8 cellular contexts compared by ENCODE assay signal in genomic region chr17:17205368-17206148, GRCh38. TPM values are rescaled to one million over a fixed set of nuclear protein-coding genes. Genes with fewer than 3 reads are reported as not detected.
DNase-seq lines count a peak whose midpoint lies in the region; ATAC-seq and TF ChIP-seq lines count a peak whose summit lies in the region.

No MANE protein-coding gene starts in this region.

- DNase-seq in GM12864 (ENCODE audit: low read depth) = peak; percentile 52
- peak; percentile 27 for DNase-seq in NCI-H526 treated with DMSO at 0.1 percent for 48 hours (lab: John Stamatoyannopoulos, UW)
- peak; percentile 83 for DNase-seq in activated CD8-positive, alpha-beta memory T cell treated with anti-CD3 and anti-CD28 coated beads, Interleukin-2, amount 50 U/mL, for 48 hours
- peak; percentile 84 to 90 for DNase-seq in trophoblast cell
- DNase-seq in uterus = peak; percentile 53 to 61

- H3K27me3 ChIP-seq in esophagus (ENCODE audit: control insufficient read depth in 1 of 2, insufficient read depth in 2 of 2, low read length in 2 of 2) (no peaks in the 10 kb centered on the region), trophoblast cell (ENCODE audit: insufficient read depth, low read length) (no peaks in the 10 kb centered on the region), uterus (no peaks in the 10 kb centered on the region)

- H3K36me3 ChIP-seq in esophagus (ENCODE audit: control insufficient read depth in 2 of 2, insufficient read depth in 2 of 2, low read length in 1 of 2) = peaks cover 0 to 4% of the 10 kb centered on the region in 2 donors
- no peaks in the 10 kb centered on the region for H3K36me3 ChIP-seq in trophoblast cell (ENCODE audit: control insufficient read depth in 1 of 2, insufficient read depth in 2 of 2, low read length in 2 of 2)
- no peaks in the 10 kb centered on the region for H3K36me3 ChIP-seq in uterus

- no peak overlapping the region for H4K91ac ChIP-seq in trophoblast cell (ENCODE audit: low read depth, low read length)

- no peak overlapping the region for H4K12ac ChIP-seq in trophoblast cell (ENCODE audit: low read depth, low read length)

- peaks cover 11 to 20% of the 10 kb centered on the region in 2 donors for H3K4me1 ChIP-seq in esophagus (ENCODE audit: control insufficient read depth in 2 of 2, insufficient read depth in 2 of 2, low read length in 1 of 2)
- H3K4me1 ChIP-seq in trophoblast cell (ENCODE audit: control insufficient read depth in 1 of 2, insufficient read depth in 2 of 2, low read length in 2 of 2) = no peaks in the 10 kb centered on the region
- peaks cover 0 to 17% of the 10 kb centered on the region in 2 donors for H3K4me1 ChIP-seq in uterus

- H3K27ac ChIP-seq in esophagus (ENCODE audit: low read depth in 2 of 2, low read length in 1 of 2) = peak overlapping the region; percentile 66 to 90
- H3K27ac ChIP-seq in trophoblast cell (ENCODE audit: low read depth, low read length) = no peak overlapping the region
- H3K27ac ChIP-seq in uterus = peak overlapping the region; percentile 80 to 86

- no peak overlapping the region for H2BK12ac ChIP-seq in trophoblast cell (ENCODE audit: low read length)

- no peak overlapping the region for H2AK5ac ChIP-seq in trophoblast cell (ENCODE audit: low read length)

- H3K79me1 ChIP-seq in trophoblast cell (ENCODE audit: low read length) = no peaks in the 10 kb centered on the region

- TF ChIP-seq POLR2A in uterus (IDR thresholded peaks at IDR 0.05) = no peak

- H2BK5ac ChIP-seq in trophoblast cell (ENCODE audit: low read depth, low read length, poor library complexity) = no peak overlapping the region

- 3 to 4% methylated on average over 70 to 71 of the region's 71 CpGs for WGBS in esophagus, 2 donors
- no CpG with 5 or more reads among the region's 71 CpGs for WGBS in trophoblast cell (ENCODE audit: extremely low coverage, insufficient coverage, insufficient read length)

- no peak overlapping the region for H3K18ac ChIP-seq in trophoblast cell (ENCODE audit: low read length)

- TF ChIP-seq CTCF in GM12864 (IDR thresholded peaks at IDR 0.05; ENCODE audit: low read depth, low read length, missing control alignments) (no peak), uterus (IDR thresholded peaks at IDR 0.05) (no peak)

- intact Hi-C loops in uterus (cut with DNase I; ENCODE audit: low total_unique reads) = no loop called here

- no peak overlapping the region for H4K8ac ChIP-seq in trophoblast cell (ENCODE audit: low read depth, low read length)

- no peak overlapping the region for H2BK120ac ChIP-seq in trophoblast cell (ENCODE audit: insufficient read depth, low read length, poor library complexity)

- no peak overlapping the region for H3K9ac ChIP-seq in trophoblast cell (ENCODE audit: low read length)

- no peak overlapping the region for H2AFZ ChIP-seq in trophoblast cell (ENCODE audit: insufficient read depth, low read length, poor library complexity)

- H3K23ac ChIP-seq in trophoblast cell (ENCODE audit: low read length) = no peak overlapping the region

- no peak overlapping the region for H3K4ac ChIP-seq in trophoblast cell (ENCODE audit: low read depth, low read length)

- peak; percentile 30 for ATAC-seq in HG02588 (IDR thresholded peaks at IDR 0.05; ENCODE audit: unreplicated experiment)
- ATAC-seq in HG03039 (IDR thresholded peaks at IDR 0.05; ENCODE audit: unreplicated experiment) = no peak

- H3K4me3 ChIP-seq in GM12864 (ENCODE audit: low read depth, low read length) (peak overlapping the region; percentile 87), esophagus (ENCODE audit: low read depth in 1 of 2, low read length in 2 of 2) (peak overlapping the region; percentile 45 to 46), trophoblast cell (ENCODE audit: low read depth, low read length) (no peak overlapping the region), uterus (peak overlapping the region; percentile 34 to 48)

- peaks cover 0 to 4% of the 10 kb centered on the region in 2 donors for H3K9me3 ChIP-seq in esophagus (ENCODE audit: control insufficient read depth in 2 of 2, insufficient read depth in 1 of 2, low read depth in 1 of 2, low read length in 1 of 2)
- peaks cover 4% of the 10 kb centered on the region for H3K9me3 ChIP-seq in trophoblast cell (ENCODE audit: insufficient read depth, low read depth, low read length)
- H3K9me3 ChIP-seq in uterus = no peaks in the 10 kb centered on the region

- no peak overlapping the region for H3K14ac ChIP-seq in trophoblast cell (ENCODE audit: low read length)

- H3K79me2 ChIP-seq in trophoblast cell (ENCODE audit: control insufficient read depth, insufficient read depth, low read length, poor library complexity) = no peaks in the 10 kb centered on the region

- H3K4me2 ChIP-seq in trophoblast cell (ENCODE audit: low read length) = no peak overlapping the region

RNA-seq across cellular contexts. Expression of gene PLD6, which starts 0.6 kb away (rescaled TPM):
- polyA plus RNA-seq in esophagus = 1 to 10 TPM; 1.2 TPM
- 0.10 and 0.11 TPM in 2 replicates for polyA plus RNA-seq in trophoblast cell (2013)
- total RNA-seq in uterus = 1 to 10 TPM in 3 of 4 donors, under 1 TPM in 1; 0.77 to 8.1 (median 5.0) TPM

RNA-seq across cellular contexts. Expression of gene FLCN, which starts 31.4 kb away (rescaled TPM):
- polyA plus RNA-seq in esophagus = 10 to 100 TPM; 10.3 to 16.3 TPM
- 19.4 and 21.6 TPM in 2 replicates for polyA plus RNA-seq in trophoblast cell (2013)
- 10 to 100 TPM; 13.2 to 82.0 (median 61.5) TPM for total RNA-seq in uterus

Comparison
In these comparisons a context has a peak if more than half of its experiments do, and no peak if none do; other contexts are left out.
1. DNase-seq: peak in every context shown above with its lines; median percentile 87 in trophoblast cell; 83 in activated CD8-positive, alpha-beta memory T cell treated with anti-CD3 and anti-CD28 coated beads, Interleukin-2, amount 50 U/mL, for 48 hours; 57 in uterus; 52 in GM12864; 27 in NCI-H526 treated with DMSO at 0.1 percent for 48 hours.